Comparison of ENCODE assay signal across 1 cellular context in genomic region chr19:2719232-2719735, GRCh38.
TF ChIP-seq lines count a peak whose summit lies in the region.

No MANE protein-coding gene starts in this region.

TF ChIP-seq in GM23338, 12 proteins besides CTCF, POLR2A, EP300 and RAD21 (continued from another document):
- TF ChIP-seq ZNF462 (CRISPR knock-in tag; IDR thresholded peaks at IDR 0.05) (no peak), REST (IDR thresholded peaks at IDR 0.05; ENCODE audit: unreplicated experiment) (no peak), CREB1 (CRISPR knock-in tag; IDR thresholded peaks at IDR 0.05; ENCODE audit: low read depth) (no peak), JUNB (IDR thresholded peaks at IDR 0.05; ENCODE audit: unreplicated experiment) (no peak), ETS1 (IDR thresholded peaks at IDR 0.05) (no peak), STAT1 (IDR thresholded peaks at IDR 0.05; ENCODE audit: unreplicated experiment) (no peak)
